9 cellular contexts compared by ENCODE assay signal in genomic region chr7:112453505-112454171, GRCh38. TPM values are rescaled to one million over a fixed set of nuclear protein-coding genes. Genes with fewer than 3 reads are reported as not detected.
DNase-seq lines count a peak whose midpoint lies in the region; ATAC-seq and TF ChIP-seq lines count a peak whose summit lies in the region.
"Had no signal": no experiment of that assay in that cellular context is flagged by ENCODE, and none has a peak within 500 bp of the region (broad histone marks: within the 10 kb centered on the region; RNA-seq: fewer than 3 reads in every experiment).

No MANE protein-coding gene starts in this region.

- no peak overlapping the region for H2AFZ ChIP-seq in PC-9

- H3K9me3 ChIP-seq in PC-9 (ENCODE audit: insufficient read depth, low read depth), result no peaks in the 10 kb centered on the region

- H3K27me3 ChIP-seq in PC-9 (ENCODE audit: insufficient read depth, low read depth), result no peaks in the 10 kb centered on the region

- CTCF ChIA-PET in PC-9 (lab: Charles Lee), result interaction anchor here (0.7 kb wide), 1 partner anchor 368 kb away, joined by 5 read pairs; no protein-coding TSS in a partner anchor

- peaks cover 38% of the 10 kb centered on the region for H4K20me1 ChIP-seq in PC-9 (ENCODE audit: insufficient read depth)

- peaks cover 20% of the 10 kb centered on the region; the same call in 1 of the 2 replicates for H3F3A ChIP-seq in PC-9 (ENCODE audit: insufficient read depth, low read depth)

- no peak for ATAC-seq in GM21526 (IDR thresholded peaks at IDR 0.05; ENCODE audit: low FRiP score, unreplicated experiment)

- DNase-seq in EH (ENCODE audit: low read depth), result peak; percentile 72
- no peak for DNase-seq in PC-9
- DNase-seq in epithelial cell of proximal tubule (ENCODE audit: low read depth), result no peak
- DNase-seq in pons (ENCODE audit: low spot score), result peak; percentile 55
- DNase-seq in SW480 (ENCODE audit: low spot score), result no peak
- DNase-seq in HuH-7.5 (ENCODE audit: low spot score), result no peak
- DNase-seq in UCSD-AML1 (lab: John Stamatoyannopoulos, UW; ENCODE audit: unreplicated experiment), result no peak
- DNase-seq: activated naive CD8-positive, alpha-beta T cell treated with anti-CD3 and anti-CD28 coated beads, Interleukin-2, amount 10 ng/mL, durations not matched to agents 7 days and 5 days had no signal

- H3K4me3 ChIP-seq in PC-9 (peak overlapping the region; percentile 100; the same call in 1 of the 2 replicates), epithelial cell of proximal tubule (ENCODE audit: low read depth, low read length) (peak overlapping the region; percentile 91)

- H3K4me1 ChIP-seq in PC-9 (replicated peaks; ENCODE audit: insufficient read depth), result peaks cover 28% of the 10 kb centered on the region

- no peak overlapping the region for H3K27ac ChIP-seq in PC-9

- intact Hi-C loops in PC-9 (cut with micrococcal nuclease; ENCODE audit: unreplicated experiment), result no loop called here

- TF ChIP-seq CTCF in PC-9 (conservative IDR thresholded peaks at IDR 0.05) (no peak), epithelial cell of proximal tubule (conservative IDR thresholded peaks at IDR 0.05; ENCODE audit: low read depth, low read length) (no peak)

- H3K79me2 ChIP-seq in PC-9 (ENCODE audit: low read depth), result peaks cover 55% of the 10 kb centered on the region

- H3K4me2 ChIP-seq in PC-9, result peak overlapping the region; percentile 96

- POLR2A ChIA-PET in PC-9 (lab: Charles Lee; ENCODE audit: unreplicated experiment), result no interaction called here

- no TSS peak for BruUV-seq in PC-9 (replicated peaks; lab: Mats Ljungman, UMichigan)

- peaks cover 24% of the 10 kb centered on the region for H3K36me3 ChIP-seq in PC-9 (ENCODE audit: low read depth)

- H3K9me2 ChIP-seq in PC-9 (ENCODE audit: insufficient read depth), result no peaks in the 10 kb centered on the region

RNA-seq across cellular contexts. Expression of gene IFRD1, which starts 3.4 kb away (rescaled TPM):
- total RNA-seq in PC-9 (2021), result 79.6 and 89.4 TPM in 2 replicates
- 18.0 and 27.3 TPM in 2 replicates for total RNA-seq in epithelial cell of proximal tubule

RNA-seq across cellular contexts. Expression of gene LSMEM1, which starts 27.2 kb away (rescaled TPM):
- total RNA-seq in PC-9 (2021), result 2.9 and 3.2 TPM in 2 replicates
- total RNA-seq in epithelial cell of proximal tubule, result not detected in 2 replicates

Comparison
In these comparisons a context has a peak if more than half of its experiments do, and no peak if none do; other contexts are left out.
1. DNase-seq: peak in EH (single experiment) and pons (single experiment); none in PC-9 (0 of 2), epithelial cell of proximal tubule (single experiment), SW480 (single experiment), HuH-7.5 (single experiment) and UCSD-AML1 (single experiment).